15 cellular contexts compared by ENCODE assay signal in the genomic region with DNA sequence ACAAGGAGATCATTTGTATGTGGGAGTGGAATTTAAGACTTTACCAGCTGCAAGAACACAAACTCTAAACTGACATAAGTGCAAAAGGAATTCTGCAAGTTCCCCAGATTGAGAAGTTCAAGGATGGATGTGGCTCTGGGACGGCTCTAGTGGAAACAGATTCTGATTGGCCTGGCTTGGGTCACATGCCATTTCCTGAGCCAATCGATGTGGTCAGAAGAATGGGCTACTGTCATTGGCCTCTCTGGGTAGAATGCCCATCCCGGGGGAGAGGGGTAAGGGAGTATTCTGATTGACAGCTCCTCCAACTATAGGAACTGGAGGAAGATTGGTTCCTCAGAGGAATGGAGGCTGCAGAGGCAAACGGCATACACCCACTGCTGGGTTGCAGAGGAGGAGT. TPM values are rescaled to one million over a fixed set of nuclear protein-coding genes. Genes with fewer than 3 reads are reported as not detected.
DNase-seq lines count a peak whose midpoint lies in the region; ATAC-seq, FAIRE-seq and TF ChIP-seq lines count a peak whose summit lies in the region.
"Had no signal": no experiment of that assay in that cellular context is flagged by ENCODE, and none has a peak within 500 bp of the region (broad histone marks: within the 10 kb centered on the region; RNA-seq: fewer than 3 reads in every experiment).

No MANE protein-coding gene starts in this region.

- H2BK5ac ChIP-seq in H1 (ENCODE audit: low read depth, low read length), result no peak overlapping the region

- H4K20me1 ChIP-seq in OCI-LY3 (ENCODE audit: insufficient read depth, low read length) (no peaks in the 10 kb centered on the region), H1 (replicated peaks in 1 of 2; ENCODE audit: control insufficient read depth in 1 of 2, insufficient read depth in 2 of 2, low read length in 2 of 2) (no peaks in the 10 kb centered on the region)

- H3K4me2 ChIP-seq in OCI-LY3 (ENCODE audit: low read length) (no peak overlapping the region), H1 (ENCODE audit: insufficient read depth in 1 of 2, low read depth in 2 of 2, low read length in 2 of 2) (no peak overlapping the region)

- H3K56ac ChIP-seq in H1 (replicated peaks; ENCODE audit: insufficient read length, low read depth, low read length), result no peak overlapping the region

- no peak overlapping the region for H3K4ac ChIP-seq in H1 (replicated peaks; ENCODE audit: insufficient read length, low read depth, low read length)

- BruUV-seq in A673 (replicated peaks; lab: Mats Ljungman, UMichigan), result no TSS peak

- no peak overlapping the region for H4K8ac ChIP-seq in H1 (ENCODE audit: extremely low read depth, insufficient read depth, low read length)

- FAIRE-seq in H1 (lab: Jason Lieb, UNC), result no peak
- FAIRE-seq: frontal cortex had no signal

- TF ChIP-seq CTCF in A673 (conservative IDR thresholded peaks at IDR 0.05; ENCODE audit: low read depth, low read length) (no peak), OCI-LY3 (IDR thresholded peaks at IDR 0.05; ENCODE audit: low read depth, low read length) (no peak), H1 (IDR thresholded peaks at IDR 0.05; ENCODE audit: control extremely low read depth in 1 of 3, insufficient read depth in 1 of 3, low read depth in 1 of 3, low read length in 3 of 3) (no peak)

- no peak overlapping the region for H2BK12ac ChIP-seq in H1 (ENCODE audit: low read depth, low read length)

- intact Hi-C loops in A673 (cut with micrococcal nuclease; ENCODE audit: unreplicated experiment), result no loop called here

- no peak overlapping the region for H2BK15ac ChIP-seq in H1 (ENCODE audit: low read length)

- no peak overlapping the region for H2BK120ac ChIP-seq in H1 (replicated peaks; ENCODE audit: low read depth, low read length)

- H2AFZ ChIP-seq in OCI-LY3 (ENCODE audit: low read depth, low read length) (no peak overlapping the region), H1 (ENCODE audit: low read length) (peak overlapping the region; percentile 28; the same call in 1 of the 2 replicates)

- H3K27me3 ChIP-seq in A673 (replicated peaks; ENCODE audit: insufficient read depth, low read depth, low read length, poor library complexity), result no peaks in the 10 kb centered on the region
- H3K27me3 ChIP-seq in OCI-LY3 (ENCODE audit: low read depth, low read length), result no peaks in the 10 kb centered on the region
- H3K27me3 ChIP-seq in H1 (replicated peaks in 1 of 4; ENCODE audit: control insufficient read depth in 3 of 4, extremely low read depth in 1 of 4, insufficient read depth in 3 of 4, low read length in 3 of 4), result no peaks in the 10 kb centered on the region; a peak in 1 of 7 replicates

- H3K14ac ChIP-seq in H1 (ENCODE audit: insufficient read length), result no peak overlapping the region

- no peak overlapping the region for H4K91ac ChIP-seq in H1 (replicated peaks; ENCODE audit: insufficient read length, low read length)

- POLR2A ChIA-PET in A673 (lab: Charles Lee; ENCODE audit: low non-redundant PET) (interaction anchor here (0.6 kb wide), 1 partner anchor 189 kb away, joined by 5 read pairs; no protein-coding TSS in a partner anchor), H1 (lab: Charles Lee; ENCODE audit: partially characterized antibody) (interaction anchor here (0.6 to 1.9 kb wide), 2 partner anchors 42 to 141 kb away, joined by 3 to 14 read pairs; no protein-coding TSS in a partner anchor)

- no peak for TF ChIP-seq EP300 in H1 (IDR thresholded peaks at IDR 0.05; ENCODE audit: borderline replicate concordance in 1 of 2, low read depth in 2 of 2, low read length in 2 of 2)

- CTCF ChIA-PET in A673 (lab: Charles Lee) (no interaction called here), H1 (lab: Charles Lee; ENCODE audit: partially characterized antibody) (interaction anchor here (1.6 to 19.0 kb wide), 4 partner anchors 7 to 222 kb away, joined by 3 to 465 read pairs (median 58); no protein-coding TSS in a partner anchor)

- peak; percentile 71 for DNase-seq in A673 (ENCODE audit: low spot score)
- peak; percentile 50 for DNase-seq in CD1c-positive myeloid dendritic cell (ENCODE audit: extremely low spot score)
- no peak for DNase-seq in H1 (ENCODE audit: low read depth in 1 of 2, low spot score in 2 of 2)
- DNase-seq in stimulated activated CD4-positive, alpha-beta T cell treated with anti-CD3 and anti-CD28 coated beads, Interleukin-15, amount 100 ng/mL, for 24 hours, result no peak
- DNase-seq: activated CD4-positive, alpha-beta T cell treated with anti-CD3 and anti-CD28 coated beads, Interleukin-2, amount 50 U/mL, for 48 hours; COR-L47; dermis blood vessel endothelial cell; kidney glomerular epithelial cell; NCI-H187; T-helper 1 cell had no signal

- H4K5ac ChIP-seq in H1 (ENCODE audit: insufficient read length, low read depth, low read length), result no peak overlapping the region

- WGBS in H1 (ENCODE audit: extremely low coverage in 1 of 2, insufficient coverage in 1 of 2, insufficient read length in 1 of 2, insufficient replicate concordance in 2 of 2, low coverage in 1 of 2, low lambda C conversion rate in 2 of 2, missing lambda C conversion rate in 1 of 2), 2 experiments, result 89% methylated on average over 4 of the region's 4 CpGs; no CpG with 5 or more reads in 1 of the 2 experiments

- H3K18ac ChIP-seq in H1 (ENCODE audit: extremely low read depth, low read length), result no peak overlapping the region

- H2BK20ac ChIP-seq in H1 (ENCODE audit: low read length), result no peak overlapping the region

- H3K23ac ChIP-seq in H1 (ENCODE audit: insufficient read length), result no peak overlapping the region

- H3K79me2 ChIP-seq in OCI-LY3 (ENCODE audit: low read length), result no peaks in the 10 kb centered on the region
- no peaks in the 10 kb centered on the region for H3K79me2 ChIP-seq in H1 (ENCODE audit: control insufficient read depth in 1 of 2, insufficient read depth in 2 of 2, low read length in 2 of 2)

- no peaks in the 10 kb centered on the region for H3K79me1 ChIP-seq in H1 (ENCODE audit: low read depth, low read length)

- no peak overlapping the region for H2AK5ac ChIP-seq in H1 (ENCODE audit: low read depth, low read length)

- H3K27ac ChIP-seq in A673 (ENCODE audit: low read depth, low read length, poor library complexity, severe bottlenecking) (no peak overlapping the region), OCI-LY3 (ENCODE audit: low read length) (peak overlapping the region; percentile 100), H1 (ENCODE audit: low read depth, low read length) (no peak overlapping the region)

- H3K4me3 ChIP-seq in A673 (ENCODE audit: low read depth, low read length, poor library complexity, severe bottlenecking) (no peak overlapping the region), OCI-LY3 (ENCODE audit: low read length) (no peak overlapping the region), H1 (ENCODE audit: extremely low read depth in 1 of 4, insufficient read depth in 2 of 4, low read depth in 3 of 4, low read length in 4 of 4) (no peak overlapping the region)

- TF ChIP-seq POLR2A in H1 (IDR thresholded peaks at IDR 0.05; ENCODE audit: control extremely low read depth in 1 of 2, low read depth in 2 of 2, low read length in 2 of 2), result no peak

- TF ChIP-seq RAD21 in H1 (IDR thresholded peaks at IDR 0.05 in 1 of 2, conservative IDR thresholded peaks at IDR 0.05 in 1 of 2; ENCODE audit: low read depth in 2 of 2, low read length in 2 of 2), result no peak

- H3K9ac ChIP-seq in OCI-LY3 (ENCODE audit: low read length) (no peak overlapping the region; the same call in 1 of the 2 replicates), H1 (replicated peaks in 1 of 4; ENCODE audit: extremely low read depth in 1 of 4, low read depth in 3 of 4, low read length in 3 of 4) (no peak overlapping the region)

- H3K36me3 ChIP-seq in A673 (ENCODE audit: insufficient read depth, low read length, poor library complexity, severe bottlenecking) (no peaks in the 10 kb centered on the region), OCI-LY3 (replicated peaks; ENCODE audit: low read depth, low read length) (peaks cover 3% of the 10 kb centered on the region), H1 (ENCODE audit: control insufficient read depth in 2 of 4, insufficient read depth in 4 of 4, low read length in 3 of 4) (no peaks in the 10 kb centered on the region)

- peaks cover 9% of the 10 kb centered on the region for H3K4me1 ChIP-seq in A673 (ENCODE audit: insufficient read depth, low read length, poor library complexity, severe bottlenecking)
- H3K4me1 ChIP-seq in OCI-LY3 (ENCODE audit: low read length), result peaks cover 87% of the 10 kb centered on the region
- H3K4me1 ChIP-seq in H1 (replicated peaks in 1 of 4; ENCODE audit: control insufficient read depth in 3 of 4, insufficient read depth in 4 of 4, low read length in 3 of 4), result no peaks in the 10 kb centered on the region

- ATAC-seq in HG03139 (IDR thresholded peaks at IDR 0.05; ENCODE audit: unreplicated experiment) (no peak), HG03196 (IDR thresholded peaks at IDR 0.05; ENCODE audit: unreplicated experiment) (no peak), GM19395 (IDR thresholded peaks at IDR 0.05; ENCODE audit: unreplicated experiment) (no peak)

- H3K9me3 ChIP-seq in A673 (ENCODE audit: low read depth, low read length, poor library complexity, severe bottlenecking) (no peaks in the 10 kb centered on the region), OCI-LY3 (ENCODE audit: insufficient read depth, low read length) (no peaks in the 10 kb centered on the region), H1 (ENCODE audit: insufficient read depth in 2 of 2, low read depth in 1 of 2, low read length in 1 of 2) (no peaks in the 10 kb centered on the region)

- H3K23me2 ChIP-seq in H1 (ENCODE audit: low read depth, low read length), result no peaks in the 10 kb centered on the region

RNA-seq across cellular contexts. Expression of a gene that starts 6.0 kb away (rescaled TPM):
- 1.4 and 2.0 TPM in 2 replicates for total RNA-seq in A673 (2021)
- 9.2 and 10.1 TPM in 2 replicates for total RNA-seq in H1 (2021; fragmentation: NEBNext Ultra II Directional; extraction: Animal tissue kit (Norgen Biotek cat#: 25700))
- polyA plus RNA-seq in H1 (2011; rRNA removed), result 6.8 and 11.4 TPM in 2 replicates
- 7.7 TPM for polyA plus RNA-seq in H1 (2011; cell fraction: cytosol; rRNA removed)
- polyA plus RNA-seq in H1 (2011; cell fraction: nucleus; rRNA removed), result 7.6 TPM
- polyA plus RNA-seq in H1 (2012, experiment 1 of 2), result 9.2 to 10.8 TPM (median 9.7 TPM) in 4 replicates
- polyA plus RNA-seq in H1 (2012, experiment 2 of 2), result 10.1 TPM
- polyA plus RNA-seq in H1 (2013, experiment 1 of 2), result 10.4 TPM
- 10.1 TPM for polyA plus RNA-seq in H1 (2013, experiment 2 of 2)
- 6.6 and 11.6 TPM in 2 replicates for polyA minus RNA-seq in H1 (2011; rRNA and poly(A)+ RNA removed)
- polyA minus RNA-seq in H1 (2011; cell fraction: cytosol; rRNA and poly(A)+ RNA removed), result 3.9 TPM
- 7.0 TPM for polyA minus RNA-seq in H1 (2011; cell fraction: nucleus; rRNA and poly(A)+ RNA removed)

RNA-seq across cellular contexts. Expression of a gene that starts 50.1 kb away (rescaled TPM):
- total RNA-seq in A673 (2021), result 0.24 TPM in 2 replicates
- 0.17 and 0.21 TPM in 2 replicates for total RNA-seq in H1 (2021; fragmentation: NEBNext Ultra II Directional; extraction: Animal tissue kit (Norgen Biotek cat#: 25700))
- 0.32 and 0.44 TPM in 2 replicates for polyA plus RNA-seq in H1 (2011; rRNA removed)
- polyA plus RNA-seq in H1 (2011; cell fraction: cytosol; rRNA removed), result 0.41 TPM
- 0.68 TPM for polyA plus RNA-seq in H1 (2011; cell fraction: nucleus; rRNA removed)
- polyA plus RNA-seq in H1 (2012, experiment 1 of 2), result 0.27 to 0.57 TPM (median 0.38 TPM) in 4 replicates
- polyA plus RNA-seq in H1 (2012, experiment 2 of 2), result 0.24 TPM
- polyA plus RNA-seq in H1 (2013, experiment 1 of 2), result 0.18 TPM
- polyA plus RNA-seq in H1 (2013, experiment 2 of 2), result 0.22 TPM
- 0.17 and 0.47 TPM in 2 replicates for polyA minus RNA-seq in H1 (2011; rRNA and poly(A)+ RNA removed)
- polyA minus RNA-seq in H1 (2011; cell fraction: cytosol; rRNA and poly(A)+ RNA removed), result not detected
- polyA minus RNA-seq in H1 (2011; cell fraction: nucleus; rRNA and poly(A)+ RNA removed), result 0.40 TPM
- total RNA-seq: dermis blood vessel endothelial cell, frontal cortex had no signal

Comparison
In these comparisons a context has a peak if more than half of its experiments do, and no peak if none do; other contexts are left out.
1. DNase-seq: peak in A673 (single experiment) and CD1c-positive myeloid dendritic cell (single experiment); none in H1 (0 of 2) and stimulated activated CD4-positive, alpha-beta T cell treated with anti-CD3 and anti-CD28 coated beads, Interleukin-15, amount 100 ng/mL, for 24 hours (single experiment).